Comparison of ENCODE assay signal across 12 cellular contexts in genomic region chr6:115947964-115948541, GRCh38.
"Had no signal": no experiment of that assay in that cellular context is flagged by ENCODE, and none has a peak within 500 bp of the region (broad histone marks: within the 10 kb centered on the region; RNA-seq: fewer than 3 reads in every experiment).

No MANE protein-coding gene starts in this region.

- FAIRE-seq: pancreas had no signal

- H3K27ac ChIP-seq: left lung, pancreas, skin epidermis, uterus had no signal

- ATAC-seq: activated CD8-positive, alpha-beta memory T cell treated with anti-CD3 and anti-CD28 coated beads, Interleukin-2, amount 10 ng/mL, durations not matched to agents 7 days and 5 days; left lung; pancreas had no signal

- H3K27me3 ChIP-seq: left lung, pancreas, uterus had no signal

- H3K36me3 ChIP-seq: uterus had no signal

- H3K4me1 ChIP-seq: left lung, pancreas, uterus had no signal

- DNase-seq: activated CD4-positive, alpha-beta T cell treated with anti-CD3 and anti-CD28 coated beads, Interleukin-2, amount 50 U/mL, for 4 hours; activated CD4-positive, CD25-positive, alpha-beta regulatory T cell treated with anti-CD3 and anti-CD28 coated beads, Interleukin-2, amount 50 U/mL, for 72 hours; activated CD8-positive, alpha-beta memory T cell treated with anti-CD3 and anti-CD28 coated beads, Interleukin-2, amount 10 ng/mL, durations not matched to agents 7 days and 5 days; activated effector memory CD4-positive, alpha-beta T cell treated with anti-CD3 and anti-CD28 coated beads, Interleukin-2, amount 50 U/mL, for 16 hours; activated T-cell treated with anti-CD3 and anti-CD28 coated beads, Interleukin-2, amount 50 U/mL, for 24 hours; amygdala; immature natural killer cell; left lung; mesendoderm; pancreas; uterus had no signal

- H3K4me3 ChIP-seq: left lung, pancreas, skin epidermis, uterus had no signal

- H3K9me3 ChIP-seq: pancreas, uterus had no signal
